ENCODE assay signal across 8 cellular contexts in genomic region chr17:48011405-48012150, GRCh38. TPM values are rescaled to one million over a fixed set of nuclear protein-coding genes. Genes with fewer than 3 reads are reported as not detected.
DNase-seq lines count a peak whose midpoint lies in the region; ATAC-seq and TF ChIP-seq lines count a peak whose summit lies in the region.

No MANE protein-coding gene starts in this region.

- no peak overlapping the region for H3K9ac ChIP-seq in subcutaneous abdominal adipose tissue (ENCODE audit: low read length in 5 of 5)

- TF ChIP-seq CTCF in cardiac fibroblast (IDR thresholded peaks at IDR 0.05; ENCODE audit: low read depth, low read length) (peak; percentile 66), lung (IDR thresholded peaks at IDR 0.05; ENCODE audit: control extremely low read depth, extremely low read depth) (peak; percentile 15)

- peak overlapping the region; percentile 59 to 78 (median 77) for H3K4me3 Mint-ChIP-seq in T-cell

- DNase-seq in NCI-H1092 (lab: John Stamatoyannopoulos, UW): peak; percentile 57
- DNase-seq in T-cell: peak in 19 of 34 experiments; percentile 6 to 47 (median 29)
- DNase-seq in cardiac fibroblast (ENCODE audit: low read depth in 2 of 2): peak; percentile 47 to 53
- no peak for DNase-seq in lung (ENCODE audit: low spot score)
- no peak for DNase-seq in GOT3 (lab: John Stamatoyannopoulos, UW)

- ATAC-seq in T-cell (replicated peaks in 1 of 4) (peak; percentile 58 to 74 (median 70)), lung (ENCODE audit: insufficient read depth, low FRiP score) (no peak), GM19324 (IDR thresholded peaks at IDR 0.05; ENCODE audit: low FRiP score, unreplicated experiment) (no peak)

- H3K27ac ChIP-seq in lung (ENCODE audit: low read depth in 1 of 2, low read length in 1 of 2) (no peak overlapping the region), subcutaneous abdominal adipose tissue (ENCODE audit: low read depth, low read length) (no peak overlapping the region)

- H3K9me3 ChIP-seq in lung (ENCODE audit: control insufficient read depth in 2 of 2, insufficient read depth in 1 of 2, low read length in 1 of 2) (no peaks in the 10 kb centered on the region), subcutaneous abdominal adipose tissue (ENCODE audit: control insufficient read depth in 5 of 5, low read length in 5 of 5) (no peaks in the 10 kb centered on the region)

- peaks cover 0 to 4% of the 10 kb centered on the region in 2 donors for H3K4me1 ChIP-seq in lung (ENCODE audit: control insufficient read depth in 2 of 2, insufficient read depth in 2 of 2, low read length in 2 of 2)
- H3K4me1 ChIP-seq in subcutaneous abdominal adipose tissue (ENCODE audit: control insufficient read depth in 5 of 5, insufficient read depth in 5 of 5, low read length in 5 of 5): peaks cover 2 to 19% (median 12%) of the 10 kb centered on the region in 5 donors

- WGBS in lung, 2 donors: 2 to 6% methylated on average over 23 of the region's 23 CpGs

- CTCF ChIA-PET in T-cell (lab: Charles Lee): interaction anchor here (0.7 to 1.7 kb wide), 4 partner anchors 35 to 40 kb away, joined by 3 to 4 read pairs (median 4); partner anchors contain the start of genes CDK5RAP3 (in 1 of the 2) and NFE2L1 (in 1 of the 2)

- H3K27me3 Mint-ChIP-seq in T-cell: peaks cover 45 to 64% of the 10 kb centered on the region in 2 donors

- no peaks in the 10 kb centered on the region for H3K9me3 Mint-ChIP-seq in T-cell

- H3K4me1 Mint-ChIP-seq in T-cell: peaks cover 12 to 18% (median 16%) of the 10 kb centered on the region in 3 donors

- H3K27me3 ChIP-seq in lung (ENCODE audit: control insufficient read depth, insufficient read depth) (no peaks in the 10 kb centered on the region), subcutaneous abdominal adipose tissue (ENCODE audit: control insufficient read depth in 5 of 5, insufficient read depth in 4 of 5, low read length in 5 of 5) (peaks cover 4 to 16% (median 10%) of the 10 kb centered on the region in 5 donors)

- no peaks in the 10 kb centered on the region for H3K36me3 Mint-ChIP-seq in T-cell

- no peaks in the 10 kb centered on the region for H3K36me3 ChIP-seq in lung (ENCODE audit: control insufficient read depth in 2 of 2, insufficient read depth in 2 of 2, low read length in 2 of 2)
- H3K36me3 ChIP-seq in subcutaneous abdominal adipose tissue (ENCODE audit: control insufficient read depth in 5 of 5, insufficient read depth in 5 of 5, low read length in 5 of 5): no peaks in the 10 kb centered on the region

- POLR2A ChIA-PET in T-cell (lab: Charles Lee): interaction anchor here in 1 of 2 donors (0.6 kb wide), 1 partner anchor 530 kb away, joined by 3 read pairs; no protein-coding TSS in a partner anchor

- no peak overlapping the region for H3K27ac Mint-ChIP-seq in T-cell

- peak overlapping the region; percentile 31; the same call in 1 of the 2 replicates for H3K4me3 ChIP-seq in GM08714 (ENCODE audit: low read length)
- peak overlapping the region; percentile 41 to 47 for H3K4me3 ChIP-seq in cardiac fibroblast (replicated peaks in 1 of 2; ENCODE audit: low read depth in 2 of 2, low read length in 2 of 2)
- no peak overlapping the region for H3K4me3 ChIP-seq in lung
- peak overlapping the region in 4 of 5 donors; percentile 23 to 59 (median 50) for H3K4me3 ChIP-seq in subcutaneous abdominal adipose tissue (ENCODE audit: low read depth in 1 of 5, low read length in 5 of 5)

RNA-seq across cellular contexts. Expression of gene COPZ2, which starts 26.0 kb away (rescaled TPM):
- 1 to 10 TPM; 1.2 to 2.6 (median 1.9) TPM for total RNA-seq in T-cell
- total RNA-seq in lung: 10 to 100 TPM in 1 of 2 donors, 1 to 10 TPM in 1; 6.8 to 25.5 TPM
- polyA plus RNA-seq in lung: 10 to 100 TPM in 1 of 2 donors, 1 to 10 TPM in 1; 6.2 to 16.4 TPM

RNA-seq across cellular contexts. Expression of gene NFE2L1, which starts 36.6 kb away (rescaled TPM):
- total RNA-seq in T-cell (10 to 100 TPM; 30.3 to 61.6 (median 43.9) TPM), lung (100 to 1,000 TPM in 1 of 2 donors, 10 to 100 TPM in 1; 75.7 to 135 TPM)
- 10 to 100 TPM; 68.8 to 98.4 TPM for polyA plus RNA-seq in lung

RNA-seq across cellular contexts. Expression of gene CDK5RAP3, which starts 40.7 kb away (rescaled TPM):
- total RNA-seq in T-cell (100 to 1,000 TPM; 247 to 349 (median 318) TPM), lung (100 to 1,000 TPM; 129 to 167 TPM)
- 100 to 1,000 TPM; 139 to 212 TPM for polyA plus RNA-seq in lung

RNA-seq across cellular contexts. Expression of gene PRR15L, which starts 53.9 kb away (rescaled TPM):
- total RNA-seq in T-cell: under 1 TPM in 3 of 5 donors, not detected in 2; 0.18 to 0.44 (median 0.26) TPM
- total RNA-seq in lung: 10 to 100 TPM; 59.5 to 86.9 TPM
- 10 to 100 TPM; 64.2 to 98.5 TPM for polyA plus RNA-seq in lung

Comparison
In these comparisons a context has a peak if more than half of its experiments do, and no peak if none do; other contexts are left out.
1. DNase-seq: peak in NCI-H1092 (single experiment), T-cell (19 of 34) and cardiac fibroblast (2 of 2); none in lung (single experiment) and GOT3 (single experiment).
2. ATAC-seq: peak in T-cell (4 of 4); none in lung (single experiment) and GM19324 (single experiment).